Comparison of ENCODE assay signal across 13 cellular contexts in the genomic region with DNA sequence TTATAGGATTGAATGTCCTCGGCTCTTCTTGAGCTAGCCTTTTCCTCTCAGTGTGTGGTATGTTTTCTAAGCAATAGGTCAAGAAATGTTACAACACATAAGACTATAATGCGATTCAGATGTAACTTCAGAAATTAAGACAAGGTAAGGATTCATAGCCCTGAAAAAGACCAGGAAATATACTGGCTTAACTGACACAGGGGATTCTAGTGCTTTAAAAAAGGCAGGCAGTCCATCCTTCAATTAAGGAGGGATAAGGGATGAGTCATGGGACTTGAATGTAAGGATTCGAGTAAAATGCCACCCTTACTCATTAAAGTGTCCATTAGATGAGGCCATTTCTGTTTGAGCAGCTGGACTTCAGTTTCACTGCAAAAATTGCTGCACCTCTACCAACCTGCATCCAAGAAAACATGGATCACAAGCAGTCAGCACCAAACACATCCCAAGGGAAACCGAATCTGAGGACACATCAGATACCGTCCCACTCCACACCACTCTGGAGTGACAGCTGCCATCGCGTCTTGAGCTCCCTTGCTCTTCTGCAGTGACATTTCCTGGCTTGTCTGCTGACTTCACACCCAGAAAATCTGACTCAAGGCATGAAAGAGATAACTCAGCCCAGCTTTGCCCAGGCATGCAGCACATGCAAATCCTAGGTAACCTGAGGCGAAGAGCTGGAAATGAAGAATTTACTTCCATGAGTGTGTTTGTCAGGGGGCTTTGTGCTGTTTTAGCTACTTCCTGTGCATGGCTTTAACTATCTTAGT. TPM values are rescaled to one million over a fixed set of nuclear protein-coding genes. Genes with fewer than 3 reads are reported as not detected.
DNase-seq lines count a peak whose midpoint lies in the region; ATAC-seq, FAIRE-seq and TF ChIP-seq lines count a peak whose summit lies in the region.
"Had no signal": no experiment of that assay in that cellular context is flagged by ENCODE, and none has a peak within 500 bp of the region (broad histone marks: within the 10 kb centered on the region; RNA-seq: fewer than 3 reads in every experiment).

No MANE protein-coding gene starts in this region.

- no peak overlapping the region for H3K27ac ChIP-seq in Karpas-422 (ENCODE audit: low read length)
- peak overlapping the region; percentile 70 for H3K27ac ChIP-seq in keratinocyte (ENCODE audit: control insufficient read depth, insufficient read depth, low read length)
- H3K27ac ChIP-seq: BLaER1, brain microvascular endothelial cell had no signal

- no peaks in the 10 kb centered on the region for H3K9me1 ChIP-seq in keratinocyte (ENCODE audit: control insufficient read depth, extremely low read depth, insufficient read depth, low read length)

- H3K4me3 Mint-ChIP-seq in activated CD8-positive, alpha-beta memory T cell treated with anti-CD3 and anti-CD28 coated beads, Interleukin-2, amount 10 ng/mL, durations not matched to agents 7 days and 5 days: no peak overlapping the region

- dilution Hi-C loops in keratinocyte (cut with MboI; ENCODE audit: extremely low pct_ligation_motif_present, low sequenced_read_pairs): no loop called here

- H3K36me3 ChIP-seq in Karpas-422 (ENCODE audit: insufficient read depth, low read length) (no peaks in the 10 kb centered on the region), adipocyte (ENCODE audit: control insufficient read depth, insufficient read depth, low read length, severe bottlenecking) (no peaks in the 10 kb centered on the region), keratinocyte (ENCODE audit: control insufficient read depth in 2 of 2, extremely low read depth in 1 of 2, insufficient read depth in 2 of 2, low read length in 2 of 2) (no peaks in the 10 kb centered on the region)
- H3K36me3 ChIP-seq: BLaER1, brain microvascular endothelial cell had no signal

- no peaks in the 10 kb centered on the region for H3K4me1 Mint-ChIP-seq in activated CD8-positive, alpha-beta memory T cell treated with anti-CD3 and anti-CD28 coated beads, Interleukin-2, amount 10 ng/mL, durations not matched to agents 7 days and 5 days

- H3K79me2 ChIP-seq in Karpas-422 (ENCODE audit: low read length) (no peaks in the 10 kb centered on the region), keratinocyte (ENCODE audit: control insufficient read depth, insufficient read depth, low read length) (no peaks in the 10 kb centered on the region)

- DNase-seq in ELF-1 (ENCODE audit: low read depth, low spot score) (peak; percentile 70), Karpas-422 (peak; percentile 47), adipocyte (ENCODE audit: low read depth) (peak; percentile 76), keratinocyte (ENCODE audit: low read depth, low spot score) (peak; percentile 55)
- no peak for DNase-seq in activated CD8-positive, alpha-beta memory T cell treated with anti-CD3 and anti-CD28 coated beads, Interleukin-2, amount 10 ng/mL, durations not matched to agents 7 days and 5 days
- DNase-seq: activated CD4-positive, CD25-positive, alpha-beta regulatory T cell treated with anti-CD3 and anti-CD28 coated beads, Interleukin-2, amount 50 U/mL, for 72 hours; brain microvascular endothelial cell; KBM-7 had no signal

- H3K4me1 ChIP-seq in Karpas-422 (ENCODE audit: low read length) (peaks cover 6% of the 10 kb centered on the region), adipocyte (ENCODE audit: control insufficient read depth, insufficient read depth, low read length) (peaks cover 45% of the 10 kb centered on the region), keratinocyte (ENCODE audit: control insufficient read depth, extremely low read depth, insufficient read depth, low read length) (peaks cover 56% of the 10 kb centered on the region)

- H3K4me2 ChIP-seq in Karpas-422 (ENCODE audit: low read depth, low read length, poor library complexity, severe bottlenecking) (no peak overlapping the region), keratinocyte (ENCODE audit: control insufficient read depth, extremely low read depth, insufficient read depth, low read depth, low read length) (peak overlapping the region; percentile 73)

- H3K9ac ChIP-seq in Karpas-422 (ENCODE audit: low read length) (no peak overlapping the region), adipocyte (ENCODE audit: low read length) (peak overlapping the region; percentile 7), keratinocyte (ENCODE audit: control insufficient read depth, extremely low read depth, insufficient read depth, low read length) (peak overlapping the region; percentile 8)
- H3K9ac ChIP-seq: BLaER1 had no signal

- H4K20me1 ChIP-seq in Karpas-422 (ENCODE audit: insufficient read depth, low read depth, low read length): no peaks in the 10 kb centered on the region
- no peaks in the 10 kb centered on the region for H4K20me1 ChIP-seq in keratinocyte (ENCODE audit: control insufficient read depth, extremely low read depth, insufficient read depth, low read length)
- H4K20me1 ChIP-seq: BLaER1 had no signal

- CTCF ChIA-PET in activated CD8-positive, alpha-beta memory T cell treated with anti-CD3 and anti-CD28 coated beads, Interleukin-2, amount 10 ng/mL, durations not matched to agents 7 days and 5 days (lab: Charles Lee): no interaction called here

- H3K27ac Mint-ChIP-seq in activated CD8-positive, alpha-beta memory T cell treated with anti-CD3 and anti-CD28 coated beads, Interleukin-2, amount 10 ng/mL, durations not matched to agents 7 days and 5 days: no peak overlapping the region

- no peaks in the 10 kb centered on the region for H3K9me2 ChIP-seq in Karpas-422 (replicated peaks; ENCODE audit: insufficient read depth, low read length)

- H3K27me3 Mint-ChIP-seq in activated CD8-positive, alpha-beta memory T cell treated with anti-CD3 and anti-CD28 coated beads, Interleukin-2, amount 10 ng/mL, durations not matched to agents 7 days and 5 days: peaks cover 3% of the 10 kb centered on the region

- peak; percentile 97 for FAIRE-seq in keratinocyte (lab: Jason Lieb, UNC)

- H3K27me3 ChIP-seq in Karpas-422 (ENCODE audit: low read length): no peaks in the 10 kb centered on the region
- H3K27me3 ChIP-seq in adipocyte (replicated peaks; ENCODE audit: control insufficient read depth, insufficient read depth, low read length): no peaks in the 10 kb centered on the region
- H3K27me3 ChIP-seq in keratinocyte (ENCODE audit: control insufficient read depth, extremely low read depth, insufficient read depth, low read length): no peaks in the 10 kb centered on the region
- H3K27me3 ChIP-seq: BLaER1, brain microvascular endothelial cell had no signal

- H3K9me3 ChIP-seq in Karpas-422 (ENCODE audit: low read length) (no peaks in the 10 kb centered on the region), adipocyte (ENCODE audit: control insufficient read depth, low read length) (no peaks in the 10 kb centered on the region), keratinocyte (ENCODE audit: control insufficient read depth, low read depth, low read length) (no peaks in the 10 kb centered on the region)
- H3K9me3 ChIP-seq: BLaER1 had no signal

- TF ChIP-seq CTCF in keratinocyte (optimal IDR thresholded peaks at IDR 0.05 in 1 of 3, IDR thresholded peaks at IDR 0.05 in 1 of 3, conservative IDR thresholded peaks at IDR 0.05 in 1 of 3; ENCODE audit: extremely low read depth in 1 of 3, insufficient read depth in 2 of 3, low read length in 3 of 3): no peak

- H3K36me3 Mint-ChIP-seq in activated CD8-positive, alpha-beta memory T cell treated with anti-CD3 and anti-CD28 coated beads, Interleukin-2, amount 10 ng/mL, durations not matched to agents 7 days and 5 days: no peaks in the 10 kb centered on the region

- no peaks in the 10 kb centered on the region for H3K9me3 Mint-ChIP-seq in activated CD8-positive, alpha-beta memory T cell treated with anti-CD3 and anti-CD28 coated beads, Interleukin-2, amount 10 ng/mL, durations not matched to agents 7 days and 5 days (ENCODE audit: low read depth)

- H3K4me3 ChIP-seq in Karpas-422 (ENCODE audit: low read length) (no peak overlapping the region), adipocyte (ENCODE audit: low read length) (no peak overlapping the region), keratinocyte (ENCODE audit: control insufficient read depth in 2 of 3, extremely low read depth in 1 of 3, insufficient read depth in 2 of 3, low read depth in 1 of 3, low read length in 3 of 3) (no peak overlapping the region)
- H3K4me3 ChIP-seq: BLaER1 had no signal

- ATAC-seq in activated CD8-positive, alpha-beta memory T cell treated with anti-CD3 and anti-CD28 coated beads, Interleukin-2, amount 10 ng/mL, durations not matched to agents 7 days and 5 days: no peak
- no peak for ATAC-seq in HG03439 (IDR thresholded peaks at IDR 0.05; ENCODE audit: unreplicated experiment)
- no peak for ATAC-seq in GM21528 (IDR thresholded peaks at IDR 0.05; ENCODE audit: low FRiP score, unreplicated experiment)
- ATAC-seq in GM21367 (IDR thresholded peaks at IDR 0.05; ENCODE audit: unreplicated experiment): no peak

- H2AFZ ChIP-seq in Karpas-422 (ENCODE audit: low read length): no peak overlapping the region
- H2AFZ ChIP-seq in keratinocyte (ENCODE audit: control insufficient read depth, low read length): no peak overlapping the region

RNA-seq across cellular contexts. Expression of gene NGF, which starts 37.8 kb away (rescaled TPM):
- total RNA-seq in Karpas-422 (2014; rRNA removed; shearing (Covaris generic); ENCODE audit: low replicate concordance): not detected in 2 replicates
- polyA plus RNA-seq in keratinocyte: 1.1 to 2.8 TPM (median 1.2 TPM) in 3 replicates
- polyA plus RNA-seq in keratinocyte (2011; ENCODE audit: low read depth): 2.1 TPM
- 0.72 and 1.3 TPM in 2 replicates for polyA plus RNA-seq in keratinocyte (2011; cell fraction: cytosol; rRNA removed)
- polyA plus RNA-seq in keratinocyte (2011; cell fraction: nucleus; rRNA removed): 1.8 and 3.1 TPM in 2 replicates
- polyA plus RNA-seq in keratinocyte (2012; ENCODE audit: low replicate concordance): 1.9 TPM in 2 replicates
- polyA minus RNA-seq in keratinocyte: 1.1 to 5.1 TPM (median 1.8 TPM) in 3 replicates
- not detected for polyA minus RNA-seq in keratinocyte (2011; cell fraction: cytosol; rRNA and poly(A)+ RNA removed)
- polyA minus RNA-seq in keratinocyte (2011; cell fraction: nucleus; rRNA and poly(A)+ RNA removed): 0.42 and 0.62 TPM in 2 replicates
- not detected for total RNA-seq in activated CD8-positive, alpha-beta memory T cell treated with anti-CD3 and anti-CD28 coated beads, Interleukin-2, amount 10 ng/mL, durations not matched to agents 7 days and 5 days
- polyA plus RNA-seq: neural cell had no signal
